In genomic region chr10:126302195-126302594, GRCh38 we compare ENCODE assay signal across 28 cellular contexts.
"Had no signal": no experiment of that assay in that cellular context is flagged by ENCODE, and none has a peak within 500 bp of the region (broad histone marks: within the 10 kb centered on the region; RNA-seq: fewer than 3 reads in every experiment).

No MANE protein-coding gene starts in this region.

- H3K36me3 Mint-ChIP-seq: activated naive CD4-positive, alpha-beta T cell treated with anti-CD3 and anti-CD28 coated beads, Interleukin-2, amount 50 U/mL, for 24 hours had no signal

- H3K4me3 Mint-ChIP-seq: activated CD8-positive, alpha-beta T cell treated with anti-CD3 and anti-CD28 coated beads for 36 hours; activated naive CD4-positive, alpha-beta T cell treated with anti-CD3 and anti-CD28 coated beads, Interleukin-2, amount 50 U/mL, for 24 hours; activated naive CD8-positive, alpha-beta T cell treated with anti-CD3 and anti-CD28 coated beads, Interleukin-2, amount 50 U/mL, for 24 hours; activated T-cell treated with anti-CD3 and anti-CD28 coated beads, Interleukin-2, amount 50 U/mL, for 4 hours; activated T-helper 17 cell treated with anti-CD3 and anti-CD28 coated beads, Interleukin-2, amount 50 U/mL, for 72 hours; central memory CD8-positive, alpha-beta T cell; nephron progenitor cell; T-helper 1 cell treated with Interleukin-12 subunit alpha and Interleukin-12 subunit beta and Interleukin-4 antibody, amounts not matched to agents 30 μg/mL and 1 μg/mL, for 36 hours had no signal

- H3K36me3 ChIP-seq: esophagus squamous epithelium, heart right ventricle, left lung, right atrium auricular region, spleen, transverse colon, WERI-Rb-1 had no signal

- H3K9me3 Mint-ChIP-seq: activated T-helper 17 cell treated with anti-CD3 and anti-CD28 coated beads, Interleukin-2, amount 50 U/mL, for 72 hours; central memory CD8-positive, alpha-beta T cell; T-helper 1 cell treated with Interleukin-12 subunit alpha and Interleukin-12 subunit beta and Interleukin-4 antibody, amounts not matched to agents 30 μg/mL and 1 μg/mL, for 36 hours had no signal

- H3K9me3 ChIP-seq: esophagus squamous epithelium, transverse colon had no signal

- DNase-seq: activated CD4-positive, alpha-beta T cell treated with anti-CD3 and anti-CD28 coated beads, Interleukin-2, amount 50 U/mL, for 1 hour; activated CD4-positive, CD25-positive, alpha-beta regulatory T cell treated with anti-CD3 and anti-CD28 coated beads, Interleukin-2, amount 50 U/mL, for 72 hours; activated CD8-positive, alpha-beta T cell treated with anti-CD3 and anti-CD28 coated beads for 36 hours; activated naive CD8-positive, alpha-beta T cell treated with anti-CD3 and anti-CD28 coated beads, Interleukin-2, amount 50 U/mL, for 24 hours; activated T-cell treated with anti-CD3 and anti-CD28 coated beads, Interleukin-2, amount 50 U/mL, for 4 hours; dermis blood vessel endothelial cell; effector CD4-positive, alpha-beta T cell; esophagus squamous epithelium; heart right ventricle; left lung; mesendoderm; nephron progenitor cell; spleen; stimulated activated naive CD4-positive, alpha-beta T cell treated with Interleukin-2 at 50 U/mL for 16 hours; T-helper 9 cell; transverse colon; WERI-Rb-1 had no signal

- ATAC-seq: activated CD8-positive, alpha-beta T cell treated with anti-CD3 and anti-CD28 coated beads for 36 hours; activated naive CD8-positive, alpha-beta T cell treated with anti-CD3 and anti-CD28 coated beads, Interleukin-2, amount 50 U/mL, for 24 hours; activated T-cell treated with anti-CD3 and anti-CD28 coated beads, Interleukin-2, amount 50 U/mL, for 4 hours; activated T-helper 17 cell treated with anti-CD3 and anti-CD28 coated beads, Interleukin-2, amount 50 U/mL, for 72 hours; heart right ventricle; left lung had no signal

- FAIRE-seq: bronchial epithelial cell, colon, TTC549, urothelium cell line had no signal

- H3K27ac ChIP-seq: epithelial cell of prostate, esophagus squamous epithelium, heart right ventricle, left lung, right atrium auricular region, spleen, transverse colon had no signal

- H3K4me3 ChIP-seq: esophagus squamous epithelium, heart right ventricle, left lung, lung, right atrium auricular region, spleen, transverse colon had no signal

- H3K4me1 Mint-ChIP-seq: activated naive CD4-positive, alpha-beta T cell treated with anti-CD3 and anti-CD28 coated beads, Interleukin-2, amount 50 U/mL, for 24 hours; activated naive CD8-positive, alpha-beta T cell treated with anti-CD3 and anti-CD28 coated beads, Interleukin-2, amount 50 U/mL, for 24 hours; activated T-helper 17 cell treated with anti-CD3 and anti-CD28 coated beads, Interleukin-2, amount 50 U/mL, for 72 hours; central memory CD8-positive, alpha-beta T cell had no signal

- H3K27me3 Mint-ChIP-seq: activated CD8-positive, alpha-beta T cell treated with anti-CD3 and anti-CD28 coated beads for 36 hours; activated naive CD4-positive, alpha-beta T cell treated with anti-CD3 and anti-CD28 coated beads, Interleukin-2, amount 50 U/mL, for 24 hours; activated naive CD8-positive, alpha-beta T cell treated with anti-CD3 and anti-CD28 coated beads, Interleukin-2, amount 50 U/mL, for 24 hours; activated T-helper 17 cell treated with anti-CD3 and anti-CD28 coated beads, Interleukin-2, amount 50 U/mL, for 72 hours; central memory CD8-positive, alpha-beta T cell had no signal

- H3K4me1 ChIP-seq: esophagus squamous epithelium, heart right ventricle, left lung, right atrium auricular region, spleen, transverse colon had no signal

- H3K27ac Mint-ChIP-seq: activated CD8-positive, alpha-beta T cell treated with anti-CD3 and anti-CD28 coated beads for 36 hours; activated naive CD4-positive, alpha-beta T cell treated with anti-CD3 and anti-CD28 coated beads, Interleukin-2, amount 50 U/mL, for 24 hours; activated naive CD8-positive, alpha-beta T cell treated with anti-CD3 and anti-CD28 coated beads, Interleukin-2, amount 50 U/mL, for 24 hours; activated T-helper 17 cell treated with anti-CD3 and anti-CD28 coated beads, Interleukin-2, amount 50 U/mL, for 72 hours; nephron progenitor cell; T-helper 1 cell treated with Interleukin-12 subunit alpha and Interleukin-12 subunit beta and Interleukin-4 antibody, amounts not matched to agents 30 μg/mL and 1 μg/mL, for 36 hours had no signal

- H3K27me3 ChIP-seq: esophagus squamous epithelium, heart right ventricle, left lung, right atrium auricular region, spleen had no signal
